Comparison of ENCODE assay signal across 7 cellular contexts in genomic region chr5:171595801-171596231, GRCh38.
A peak's percentile ranks its signal among the peaks of the same experiment; 100 is the strongest.
DNase-seq lines count a peak whose midpoint lies in the region; ATAC-seq and TF ChIP-seq lines count a peak whose summit lies in the region.

No MANE protein-coding gene starts in this region.

- H3K27me3 ChIP-seq in skeletal muscle satellite cell (ENCODE audit: control insufficient read depth, insufficient read depth, low read length) = peaks cover 19% of the 10 kb centered on the region

- H3K36me3 ChIP-seq in skeletal muscle satellite cell (ENCODE audit: insufficient read depth, low read length) = no peaks in the 10 kb centered on the region

- H3K4me3 ChIP-seq in cardiac fibroblast (replicated peaks in 1 of 2; ENCODE audit: low read depth in 2 of 2, low read length in 2 of 2) (no peak overlapping the region), skeletal muscle satellite cell (ENCODE audit: low read length) (no peak overlapping the region)

- no peak overlapping the region for H3K27ac Mint-ChIP-seq in activated T-helper 1 cell treated with anti-CD3 and anti-CD28 coated beads, Interleukin-12 subunit alpha, Interleukin-12 subunit beta, Interleukin-2, Interleukin-4 antibody, amounts not matched to agents 30 ng/mL and 10 ng/mL and 1 ng/mL, durations not matched to agents 14 hours and 24 hours and 36 hours

- H3K36me3 Mint-ChIP-seq in activated T-helper 1 cell treated with anti-CD3 and anti-CD28 coated beads, Interleukin-12 subunit alpha, Interleukin-12 subunit beta, Interleukin-2, Interleukin-4 antibody, amounts not matched to agents 30 ng/mL and 10 ng/mL and 1 ng/mL, durations not matched to agents 14 hours and 24 hours and 36 hours (ENCODE audit: low read depth) = no peaks in the 10 kb centered on the region

- no peaks in the 10 kb centered on the region for H3K9me3 ChIP-seq in skeletal muscle satellite cell (replicated peaks; ENCODE audit: low read length)

- intact Hi-C loops in activated T-helper 1 cell treated with anti-CD3 and anti-CD28 coated beads, Interleukin-12 subunit alpha, Interleukin-12 subunit beta, Interleukin-2, Interleukin-4 antibody, amounts not matched to agents 30 ng/mL and 10 ng/mL and 1 ng/mL, durations not matched to agents 14 hours and 24 hours and 36 hours (cut with micrococcal nuclease) = no loop called here

- no peak overlapping the region for H3K9ac ChIP-seq in skeletal muscle satellite cell (ENCODE audit: low read depth, low read length)

- peak; percentile 83 for ATAC-seq in GM19351 (IDR thresholded peaks at IDR 0.05; ENCODE audit: unreplicated experiment)
- peak; percentile 88 for ATAC-seq in HG03432 (IDR thresholded peaks at IDR 0.05; ENCODE audit: unreplicated experiment)
- no peak for ATAC-seq in HG03095 (IDR thresholded peaks at IDR 0.05; ENCODE audit: unreplicated experiment)
- ATAC-seq in HG03135 (IDR thresholded peaks at IDR 0.05; ENCODE audit: unreplicated experiment) = no peak

- no peak overlapping the region for H3K4me3 Mint-ChIP-seq in activated T-helper 1 cell treated with anti-CD3 and anti-CD28 coated beads, Interleukin-12 subunit alpha, Interleukin-12 subunit beta, Interleukin-2, Interleukin-4 antibody, amounts not matched to agents 30 ng/mL and 10 ng/mL and 1 ng/mL, durations not matched to agents 14 hours and 24 hours and 36 hours

- H3K4me1 ChIP-seq in skeletal muscle satellite cell (ENCODE audit: control insufficient read depth, insufficient read depth, low read length) = peaks cover 20% of the 10 kb centered on the region

- peak overlapping the region; percentile 25 for H3K4me2 ChIP-seq in skeletal muscle satellite cell (ENCODE audit: low read length)

- H3K27me3 Mint-ChIP-seq in activated T-helper 1 cell treated with anti-CD3 and anti-CD28 coated beads, Interleukin-12 subunit alpha, Interleukin-12 subunit beta, Interleukin-2, Interleukin-4 antibody, amounts not matched to agents 30 ng/mL and 10 ng/mL and 1 ng/mL, durations not matched to agents 14 hours and 24 hours and 36 hours (ENCODE audit: insufficient read depth) = peaks cover 2% of the 10 kb centered on the region

- TF ChIP-seq CTCF in cardiac fibroblast (IDR thresholded peaks at IDR 0.05; ENCODE audit: low read depth, low read length) = no peak

- H3K9me3 Mint-ChIP-seq in activated T-helper 1 cell treated with anti-CD3 and anti-CD28 coated beads, Interleukin-12 subunit alpha, Interleukin-12 subunit beta, Interleukin-2, Interleukin-4 antibody, amounts not matched to agents 30 ng/mL and 10 ng/mL and 1 ng/mL, durations not matched to agents 14 hours and 24 hours and 36 hours = no peaks in the 10 kb centered on the region

- no peaks in the 10 kb centered on the region for H3K4me1 Mint-ChIP-seq in activated T-helper 1 cell treated with anti-CD3 and anti-CD28 coated beads, Interleukin-12 subunit alpha, Interleukin-12 subunit beta, Interleukin-2, Interleukin-4 antibody, amounts not matched to agents 30 ng/mL and 10 ng/mL and 1 ng/mL, durations not matched to agents 14 hours and 24 hours and 36 hours (ENCODE audit: low read depth)

- peak; percentile 56 to 85 for DNase-seq in cardiac fibroblast (ENCODE audit: low read depth in 2 of 2)
- DNase-seq in activated T-helper 1 cell treated with anti-CD3 and anti-CD28 coated beads, Interleukin-12 subunit alpha, Interleukin-12 subunit beta, Interleukin-2, Interleukin-4 antibody, amounts not matched to agents 30 ng/mL and 10 ng/mL and 1 ng/mL, durations not matched to agents 14 hours and 24 hours and 36 hours (ENCODE audit: low spot score) = no peak

Comparison
In these comparisons a context has a peak if more than half of its experiments do, and no peak if none do; other contexts are left out.
1. ATAC-seq: peak in GM19351 (single experiment) and HG03432 (single experiment); none in HG03095 (single experiment) and HG03135 (single experiment).